ENCODE assay signal across 18 cellular contexts in genomic region chr11:102470257-102470656, GRCh38. TPM values are rescaled to one million over a fixed set of nuclear protein-coding genes. Genes with fewer than 3 reads are reported as not detected.
DNase-seq lines count a peak whose midpoint lies in the region; ATAC-seq, FAIRE-seq and TF ChIP-seq lines count a peak whose summit lies in the region.
"Had no signal": no experiment of that assay in that cellular context is flagged by ENCODE, and none has a peak within 500 bp of the region (broad histone marks: within the 10 kb centered on the region; RNA-seq: fewer than 3 reads in every experiment).

No MANE protein-coding gene starts in this region.

- H4K20me1 ChIP-seq in HepG2 (ENCODE audit: insufficient read depth, low read length): no peaks in the 10 kb centered on the region

- peak overlapping the region; percentile 22 for H3K4me3 Mint-ChIP-seq in activated naive CD8-positive, alpha-beta T cell treated with anti-CD3 and anti-CD28 coated beads for 36 hours
- peak overlapping the region; percentile 69 to 77 for H3K4me3 Mint-ChIP-seq in stimulated activated naive CD8-positive, alpha-beta T cell treated with anti-CD3 and anti-CD28 coated beads, Interleukin-15, amount 100 ng/mL, for 72 hours
- H3K4me3 Mint-ChIP-seq: memory B cell had no signal

- ATAC-seq in HepG2: no peak
- ATAC-seq in right lobe of liver: no peak
- no peak for ATAC-seq in stimulated activated naive CD8-positive, alpha-beta T cell treated with anti-CD3 and anti-CD28 coated beads, Interleukin-15, amount 100 ng/mL, for 72 hours
- no peak for ATAC-seq in HG03196 (IDR thresholded peaks at IDR 0.05; ENCODE audit: unreplicated experiment)
- no peak for ATAC-seq in gastroesophageal sphincter
- ATAC-seq in Right ventricle myocardium inferior: no peak
- ATAC-seq: right cardiac atrium had no signal

- H3K4me1 ChIP-seq in HepG2 (ENCODE audit: insufficient read depth, low read length) (peaks cover 82% of the 10 kb centered on the region), right lobe of liver (peaks cover 0 to 5% (median 2%) of the 10 kb centered on the region in 4 donors), gastroesophageal sphincter (peaks cover 0 to 19% (median 0%) of the 10 kb centered on the region in 3 donors)

- FAIRE-seq in HepG2 (lab: Jason Lieb, UNC): no peak

- no peak for TF ChIP-seq RAD21 in HepG2 (CRISPR knock-in tag; IDR thresholded peaks at IDR 0.05)

- no TSS peak for BruUV-seq in HepG2 (replicated peaks; lab: Mats Ljungman, UMichigan)

- H3K27ac Mint-ChIP-seq in activated naive CD8-positive, alpha-beta T cell treated with anti-CD3 and anti-CD28 coated beads for 36 hours: no peak overlapping the region
- H3K27ac Mint-ChIP-seq in stimulated activated naive CD8-positive, alpha-beta T cell treated with anti-CD3 and anti-CD28 coated beads, Interleukin-15, amount 100 ng/mL, for 72 hours: no peak overlapping the region
- H3K27ac Mint-ChIP-seq: memory B cell had no signal

- H3K79me2 ChIP-seq in HepG2 (ENCODE audit: insufficient read depth, low read length): no peaks in the 10 kb centered on the region

- TF ChIP-seq CTCF in HepG2 (CRISPR knock-in tag; IDR thresholded peaks at IDR 0.05) (no peak), right lobe of liver (IDR thresholded peaks at IDR 0.05) (no peak), gastroesophageal sphincter (IDR thresholded peaks at IDR 0.05) (no peak)

- no peaks in the 10 kb centered on the region for H3K27me3 ChIP-seq in HepG2 (ENCODE audit: control insufficient read depth in 1 of 2, insufficient read depth in 2 of 2, low read length in 2 of 2)
- H3K27me3 ChIP-seq in right lobe of liver: no peaks in the 10 kb centered on the region
- no peaks in the 10 kb centered on the region for H3K27me3 ChIP-seq in gastroesophageal sphincter
- H3K27me3 ChIP-seq: colonic mucosa had no signal

- TF ChIP-seq POLR2A in HepG2 (IDR thresholded peaks at IDR 0.05; ENCODE audit: insufficient read depth in 1 of 2, low read depth in 2 of 2, low read length in 2 of 2) (no peak), right lobe of liver (IDR thresholded peaks at IDR 0.05) (no peak), gastroesophageal sphincter (IDR thresholded peaks at IDR 0.05) (no peak)

- TF ChIP-seq EP300 in HepG2 (IDR thresholded peaks at IDR 0.05; ENCODE audit: low read depth in 2 of 2, low read length in 2 of 2): no peak
- TF ChIP-seq EP300 in HepG2 (CRISPR knock-in tag; IDR thresholded peaks at IDR 0.05; ENCODE audit: borderline replicate concordance): no peak
- TF ChIP-seq EP300 in gastroesophageal sphincter (IDR thresholded peaks at IDR 0.05): no peak

- CTCF ChIA-PET in HepG2 (lab: Yijun Ruan, JAX; ENCODE audit: low intra/inter-chr PET ratio, low total read pairs): no interaction called here

- H3K9ac ChIP-seq in HepG2 (ENCODE audit: insufficient read depth, low read depth, low read length): no peak overlapping the region

- H3K27ac ChIP-seq in HepG2 (ENCODE audit: extremely low read length, insufficient read depth, low read length) (no peak overlapping the region), right lobe of liver (no peak overlapping the region), gastroesophageal sphincter (no peak overlapping the region)
- H3K27ac ChIP-seq: colonic mucosa had no signal

- H3K4me1 Mint-ChIP-seq in activated naive CD8-positive, alpha-beta T cell treated with anti-CD3 and anti-CD28 coated beads for 36 hours: peaks cover 93% of the 10 kb centered on the region
- H3K4me1 Mint-ChIP-seq in stimulated activated naive CD8-positive, alpha-beta T cell treated with anti-CD3 and anti-CD28 coated beads, Interleukin-15, amount 100 ng/mL, for 72 hours: peaks cover 98% of the 10 kb centered on the region

- H3K36me3 Mint-ChIP-seq in activated naive CD8-positive, alpha-beta T cell treated with anti-CD3 and anti-CD28 coated beads for 36 hours: peaks cover 5% of the 10 kb centered on the region
- H3K36me3 Mint-ChIP-seq: immature natural killer cell, memory B cell had no signal

- H3K4me3 ChIP-seq in HepG2 (replicated peaks in 1 of 3; ENCODE audit: insufficient read depth in 1 of 3, low read depth in 2 of 3, low read length in 3 of 3) (no peak overlapping the region), right lobe of liver (no peak overlapping the region), gastroesophageal sphincter (no peak overlapping the region)
- H3K4me3 ChIP-seq: colonic mucosa had no signal

- in situ Hi-C loops in HepG2 (cut with HindIII; ENCODE audit: extremely low pct_ligation_motif_present, low pct_unique_long_range_greater_than_20kb): no loop called here

- H3K27me3 Mint-ChIP-seq in activated naive CD8-positive, alpha-beta T cell treated with anti-CD3 and anti-CD28 coated beads for 36 hours: no peaks in the 10 kb centered on the region
- H3K27me3 Mint-ChIP-seq in stimulated activated naive CD8-positive, alpha-beta T cell treated with anti-CD3 and anti-CD28 coated beads, Interleukin-15, amount 100 ng/mL, for 72 hours: no peaks in the 10 kb centered on the region

- DNase-seq in HepG2 (ENCODE audit: low spot score) (no peak), right lobe of liver (no peak), T-helper 1 cell (peak in 3 of 5 donors; percentile 4 to 43 (median 24)), Right ventricle myocardium inferior (ENCODE audit: missing footprints) (no peak)
- no peak for DNase-seq in activated naive CD8-positive, alpha-beta T cell treated with anti-CD3 and anti-CD28 coated beads for 36 hours
- DNase-seq in stimulated activated naive CD8-positive, alpha-beta T cell treated with anti-CD3 and anti-CD28 coated beads, Interleukin-15, amount 100 ng/mL, for 72 hours: no peak
- DNase-seq: colonic mucosa; DMS 273 treated with DMSO at 0.1 percent for 48 hours; erythroblast; NCI-H2081 treated with DMSO at 0.1 percent for 48 hours; NCI-H526 treated with DMSO at 0.1 percent for 48 hours; right cardiac atrium; RPMI8226; stimulated activated CD8-positive, alpha-beta memory T cell treated with anti-CD3 and anti-CD28 coated beads, Interleukin-4, amount 100 ng/mL, for 48 hours had no signal

- intact Hi-C loops in HepG2 (cut with micrococcal nuclease; ENCODE audit: unreplicated experiment): no loop called here
- intact Hi-C loops in right lobe of liver (cut with DNase I): no loop called here
- intact Hi-C loops in Right ventricle myocardium inferior (cut with DNase I): no loop called here

- no peak overlapping the region for H2AFZ ChIP-seq in HepG2 (ENCODE audit: low read length)

- no peaks in the 10 kb centered on the region for H3K9me3 Mint-ChIP-seq in activated naive CD8-positive, alpha-beta T cell treated with anti-CD3 and anti-CD28 coated beads for 36 hours
- H3K9me3 Mint-ChIP-seq in stimulated activated naive CD8-positive, alpha-beta T cell treated with anti-CD3 and anti-CD28 coated beads, Interleukin-15, amount 100 ng/mL, for 72 hours: no peaks in the 10 kb centered on the region
- H3K9me3 Mint-ChIP-seq: immature natural killer cell, memory B cell had no signal

- H3K36me3 ChIP-seq in HepG2 (replicated peaks in 1 of 2; ENCODE audit: control insufficient read depth in 1 of 2, insufficient read depth in 2 of 2, low read length in 2 of 2): no peaks in the 10 kb centered on the region
- no peaks in the 10 kb centered on the region for H3K36me3 ChIP-seq in right lobe of liver
- no peaks in the 10 kb centered on the region for H3K36me3 ChIP-seq in gastroesophageal sphincter
- H3K36me3 ChIP-seq: colonic mucosa had no signal

- whole genome bisulfite sequencing in HepG2 (ENCODE audit: low lambda C conversion rate): 89% methylated on average over 3 of the region's 3 CpGs
- WGBS in right lobe of liver (ENCODE audit: insufficient coverage, low coverage, low lambda C conversion rate, missing lambda C conversion rate): 87% methylated on average over 3 of the region's 3 CpGs
- WGBS in gastroesophageal sphincter (ENCODE audit: low coverage in 1 of 2), 2 donors: 88 to 98% methylated on average over 1 to 3 of the region's 3 CpGs

- POLR2A ChIA-PET in HepG2 (lab: Yijun Ruan, JAX): no interaction called here

- no peak overlapping the region for H3K4me2 ChIP-seq in HepG2 (ENCODE audit: low read depth, low read length)

- no peaks in the 10 kb centered on the region for H3K9me3 ChIP-seq in HepG2 (ENCODE audit: low read length)
- no peaks in the 10 kb centered on the region for H3K9me3 ChIP-seq in right lobe of liver
- H3K9me3 ChIP-seq in gastroesophageal sphincter: no peaks in the 10 kb centered on the region
- H3K9me3 ChIP-seq: colonic mucosa had no signal

TF ChIP-seq in HepG2, 621 proteins besides CTCF, POLR2A, EP300 and RAD21:
- no peak for TF ChIP-seq KDM4B (CRISPR knock-in tag; IDR thresholded peaks at IDR 0.05)
- peak; percentile 14 for TF ChIP-seq HNRNPK (IDR thresholded peaks at IDR 0.05; ENCODE audit: low read depth, low read length, poor library complexity, severe bottlenecking)

RNA-seq across cellular contexts. Expression of gene TMEM123, which starts 17.7 kb away (rescaled TPM):
- total RNA-seq in HepG2 (2016; rRNA removed; fragmentation: Illumina TruSeq; extraction: Trizol) (265 and 365 TPM in 2 replicates), right lobe of liver (100 to 1,000 TPM; 173 to 557 (median 229) TPM), gastroesophageal sphincter (100 to 1,000 TPM in 2 of 4 donors, 10 to 100 TPM in 2; 87.6 to 141 (median 101) TPM), Right ventricle myocardium inferior (80.0 TPM)
- total RNA-seq in HepG2 (2016; cell fraction: cytosol; rRNA removed; fragmentation: Illumina TruSeq; extraction: Trizol; ENCODE audit: low read depth): 106 and 111 TPM in 2 replicates
- 253 and 367 TPM in 2 replicates for total RNA-seq in HepG2 (2016; cell fraction: insoluble cytoplasmic fraction; rRNA removed; fragmentation: Illumina TruSeq; extraction: Trizol)
- total RNA-seq in HepG2 (2016; cell fraction: membrane; rRNA removed; fragmentation: Illumina TruSeq; extraction: Trizol): 267 and 271 TPM in 2 replicates
- 271 and 302 TPM in 2 replicates for total RNA-seq in HepG2 (2016; cell fraction: nucleus; rRNA removed; fragmentation: Illumina TruSeq; extraction: Trizol)
- 2,108 and 2,761 TPM in 2 replicates for polyA plus RNA-seq in HepG2 (2011; rRNA removed)
- 1,026 and 1,553 TPM in 2 replicates for polyA plus RNA-seq in HepG2 (2011; cell fraction: cytosol; rRNA removed)
- polyA plus RNA-seq in HepG2 (2011; cell fraction: nucleus; rRNA removed): 209 and 224 TPM in 2 replicates
- 787 and 938 TPM in 2 replicates for polyA plus RNA-seq in HepG2 (2012)
- 159 and 182 TPM in 2 replicates for polyA plus RNA-seq in HepG2 (2016; cell fraction: cytosol; fragmentation: Illumina TruSeq; extraction: Trizol; ENCODE audit: low read depth)
- polyA plus RNA-seq in HepG2 (2016; cell fraction: insoluble cytoplasmic fraction; fragmentation: Illumina TruSeq; extraction: Trizol; ENCODE audit: low read depth): 316 and 330 TPM in 2 replicates
- 230 and 256 TPM in 2 replicates for polyA plus RNA-seq in HepG2 (2016; cell fraction: membrane; fragmentation: Illumina TruSeq; extraction: Trizol; ENCODE audit: low read depth)
- 368 and 391 TPM in 2 replicates for polyA plus RNA-seq in HepG2 (2016; cell fraction: nucleus; fragmentation: Illumina TruSeq; extraction: Trizol; ENCODE audit: insufficient read depth, low read depth)
- 117 and 454 TPM in 2 replicates for polyA minus RNA-seq in HepG2 (2011; rRNA and poly(A)+ RNA removed; ENCODE audit: low replicate concordance)
- 1,086 and 1,277 TPM in 2 replicates for polyA minus RNA-seq in HepG2 (2011; cell fraction: cytosol; rRNA and poly(A)+ RNA removed)
- polyA minus RNA-seq in HepG2 (2011; cell fraction: nucleus; rRNA and poly(A)+ RNA removed): 441 and 760 TPM in 2 replicates
- total RNA-seq in activated naive CD8-positive, alpha-beta T cell treated with anti-CD3 and anti-CD28 coated beads for 36 hours: 100 to 1,000 TPM; 299 to 310 TPM

Comparison
In these comparisons a context has a peak if more than half of its experiments do, and no peak if none do; other contexts are left out.
1. DNase-seq: peak in T-helper 1 cell (3 of 5); none in HepG2 (single experiment), right lobe of liver (0 of 3), activated naive CD8-positive, alpha-beta T cell treated with anti-CD3 and anti-CD28 coated beads for 36 hours (single experiment), stimulated activated naive CD8-positive, alpha-beta T cell treated with anti-CD3 and anti-CD28 coated beads, Interleukin-15, amount 100 ng/mL, for 72 hours (0 of 2) and Right ventricle myocardium inferior (single experiment).